11 cellular contexts compared by ENCODE assay signal in genomic region chr2:237414056-237414661, GRCh38. TPM values are rescaled to one million over a fixed set of nuclear protein-coding genes. Genes with fewer than 3 reads are reported as not detected.
DNase-seq lines count a peak whose midpoint lies in the region; ATAC-seq and TF ChIP-seq lines count a peak whose summit lies in the region.
"Had no signal": no experiment of that assay in that cellular context is flagged by ENCODE, and none has a peak within 500 bp of the region (broad histone marks: within the 10 kb centered on the region; RNA-seq: fewer than 3 reads in every experiment).

A gene with protein sequence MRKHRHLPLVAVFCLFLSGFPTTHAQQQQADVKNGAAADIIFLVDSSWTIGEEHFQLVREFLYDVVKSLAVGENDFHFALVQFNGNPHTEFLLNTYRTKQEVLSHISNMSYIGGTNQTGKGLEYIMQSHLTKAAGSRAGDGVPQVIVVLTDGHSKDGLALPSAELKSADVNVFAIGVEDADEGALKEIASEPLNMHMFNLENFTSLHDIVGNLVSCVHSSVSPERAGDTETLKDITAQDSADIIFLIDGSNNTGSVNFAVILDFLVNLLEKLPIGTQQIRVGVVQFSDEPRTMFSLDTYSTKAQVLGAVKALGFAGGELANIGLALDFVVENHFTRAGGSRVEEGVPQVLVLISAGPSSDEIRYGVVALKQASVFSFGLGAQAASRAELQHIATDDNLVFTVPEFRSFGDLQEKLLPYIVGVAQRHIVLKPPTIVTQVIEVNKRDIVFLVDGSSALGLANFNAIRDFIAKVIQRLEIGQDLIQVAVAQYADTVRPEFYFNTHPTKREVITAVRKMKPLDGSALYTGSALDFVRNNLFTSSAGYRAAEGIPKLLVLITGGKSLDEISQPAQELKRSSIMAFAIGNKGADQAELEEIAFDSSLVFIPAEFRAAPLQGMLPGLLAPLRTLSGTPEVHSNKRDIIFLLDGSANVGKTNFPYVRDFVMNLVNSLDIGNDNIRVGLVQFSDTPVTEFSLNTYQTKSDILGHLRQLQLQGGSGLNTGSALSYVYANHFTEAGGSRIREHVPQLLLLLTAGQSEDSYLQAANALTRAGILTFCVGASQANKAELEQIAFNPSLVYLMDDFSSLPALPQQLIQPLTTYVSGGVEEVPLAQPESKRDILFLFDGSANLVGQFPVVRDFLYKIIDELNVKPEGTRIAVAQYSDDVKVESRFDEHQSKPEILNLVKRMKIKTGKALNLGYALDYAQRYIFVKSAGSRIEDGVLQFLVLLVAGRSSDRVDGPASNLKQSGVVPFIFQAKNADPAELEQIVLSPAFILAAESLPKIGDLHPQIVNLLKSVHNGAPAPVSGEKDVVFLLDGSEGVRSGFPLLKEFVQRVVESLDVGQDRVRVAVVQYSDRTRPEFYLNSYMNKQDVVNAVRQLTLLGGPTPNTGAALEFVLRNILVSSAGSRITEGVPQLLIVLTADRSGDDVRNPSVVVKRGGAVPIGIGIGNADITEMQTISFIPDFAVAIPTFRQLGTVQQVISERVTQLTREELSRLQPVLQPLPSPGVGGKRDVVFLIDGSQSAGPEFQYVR (N-terminal part only) (minus strand): TSS chr2:237414164. CDS start chr2:237396817, 17,347 bp downstream.

- ATAC-seq in left cardiac atrium, result peak; percentile 66 to 79
- ATAC-seq in sciatic nerve, result peak; percentile 84
- ATAC-seq in GM21423 (IDR thresholded peaks at IDR 0.05; ENCODE audit: unreplicated experiment), result no peak
- ATAC-seq: naive thymus-derived CD4-positive, alpha-beta T cell had no signal

- H3K4me1 ChIP-seq in BE2C, result no peaks in the 10 kb centered on the region

- intact Hi-C loops in left cardiac atrium (cut with DNase I), result loop anchor here (5.0 to 10.0 kb wide), 3 partner anchors 161 to 262 kb away; no protein-coding TSS in a partner anchor
- intact Hi-C loops in sciatic nerve (cut with DNase I), result no loop called here

- no peaks in the 10 kb centered on the region for H3K9me3 ChIP-seq in BE2C

- CTCF ChIA-PET in BJ (lab: Yijun Ruan, JAX), result interaction anchor here (0.7 to 5.9 kb wide), 12 partner anchors 7 to 333 kb away, joined by 3 to 44 read pairs (median 4); no protein-coding TSS in a partner anchor

- no peaks in the 10 kb centered on the region for H3K27me3 ChIP-seq in BJ (ENCODE audit: control insufficient read depth, insufficient read depth, low read length)
- no peaks in the 10 kb centered on the region for H3K27me3 ChIP-seq in BE2C

- TF ChIP-seq CTCF in BJ (IDR thresholded peaks at IDR 0.05; ENCODE audit: insufficient read depth, low read depth, low read length), result no peak
- no peak for TF ChIP-seq CTCF in BE2C (IDR thresholded peaks at IDR 0.05; ENCODE audit: low read depth, low read length)

- H3K4me3 ChIP-seq in BJ (ENCODE audit: low read depth, low read length) (peak within 1 kb of the TSS; percentile 94), BE2C (ENCODE audit: low read depth, low read length) (no peak within 1 kb of the TSS)

- DNase-seq in BJ (ENCODE audit: low read depth) (peak; percentile 97), amniotic stem cell (lab: John Stamatoyannopoulos, UW) (peak; percentile 93), left cardiac atrium (peak; percentile 78), sciatic nerve (ENCODE audit: low spot score) (peak; percentile 89), BE2C (no peak), retina (no peak), putamen (ENCODE audit: low spot score) (no peak)
- DNase-seq: caudate nucleus; naive thymus-derived CD4-positive, alpha-beta T cell; NCI-H2107 had no signal

- POLR2A ChIA-PET in BJ (lab: Charles Lee), result interaction anchor here (0.6 to 0.8 kb wide), 5 partner anchors 11 to 180 kb away, joined by 3 read pairs; no protein-coding TSS in a partner anchor

- H3K36me3 ChIP-seq in BJ (ENCODE audit: control insufficient read depth, insufficient read depth, low read length) (peaks cover 3% of the 10 kb centered on the region), BE2C (no peaks in the 10 kb centered on the region)

RNA-seq across cellular contexts. Expression of the gene that starts here (rescaled TPM):
- polyA plus RNA-seq in BJ (2011; rRNA removed), result 522 and 695 TPM in 2 replicates
- polyA minus RNA-seq in BJ (2011; rRNA and poly(A)+ RNA removed), result 839 and 1,058 TPM in 2 replicates
- 100 to 1,000 TPM; 145 to 186 TPM for total RNA-seq in left cardiac atrium
- total RNA-seq in sciatic nerve, result 198 TPM
- polyA plus RNA-seq in BE2C (2012; ENCODE audit: insufficient read depth, insufficient read length, low read depth), result 1.7 TPM

Comparison
In these comparisons a context has a peak if more than half of its experiments do, and no peak if none do; other contexts are left out.
1. DNase-seq: peak in BJ (single experiment), amniotic stem cell (single experiment), left cardiac atrium (single experiment) and sciatic nerve (single experiment); none in BE2C (single experiment), retina (single experiment) and putamen (single experiment).